In the genomic region with DNA sequence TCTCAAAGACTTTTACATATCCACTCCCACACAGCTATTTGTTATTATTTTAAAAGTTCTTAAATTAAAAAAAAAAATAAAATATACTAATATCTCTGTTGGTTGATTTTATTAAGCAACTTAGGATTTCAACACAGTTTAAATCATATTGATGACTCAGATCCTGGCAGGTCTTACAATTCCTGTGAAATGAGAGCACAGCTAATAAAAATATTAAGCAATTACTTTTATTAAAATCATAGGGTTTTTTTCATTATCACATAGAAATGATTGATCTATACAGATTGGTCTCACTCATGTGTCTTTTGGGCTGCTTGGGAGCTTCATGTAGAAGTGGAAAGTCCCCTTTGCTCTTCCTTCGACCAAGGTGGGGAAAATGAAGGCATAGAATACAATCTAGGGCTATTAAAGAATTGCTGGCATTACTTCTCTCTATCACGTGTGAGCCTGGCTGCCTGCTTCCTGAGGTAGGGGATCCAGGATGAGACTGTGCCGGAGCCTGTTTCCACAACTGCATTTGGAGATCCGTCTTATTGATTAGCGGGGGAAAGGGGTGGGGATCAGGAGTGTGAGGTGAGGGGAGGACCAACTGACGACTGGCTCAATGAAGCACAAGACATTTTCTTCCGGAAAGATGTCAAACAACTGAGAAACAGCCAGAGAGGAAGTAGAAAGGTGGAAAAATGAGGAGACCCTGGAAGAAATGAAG, we compare ENCODE assay signal across 10 cellular contexts.
DNase-seq lines count a peak whose midpoint lies in the region; ATAC-seq and TF ChIP-seq lines count a peak whose summit lies in the region.
"Had no signal": no experiment of that assay in that cellular context is flagged by ENCODE, and none has a peak within 500 bp of the region (broad histone marks: within the 10 kb centered on the region; RNA-seq: fewer than 3 reads in every experiment).

No MANE protein-coding gene starts in this region.

- ATAC-seq in left lobe of liver (peak; percentile 43), GM19452 (IDR thresholded peaks at IDR 0.05; ENCODE audit: unreplicated experiment) (no peak)

- no peaks in the 10 kb centered on the region for H3K36me3 ChIP-seq in transverse colon
- H3K36me3 ChIP-seq: neutrophil had no signal

- WGBS in transverse colon (ENCODE audit: low coverage in 1 of 2), 2 donors, result 26 to 29% methylated on average over 5 to 7 of the region's 7 CpGs

- intact Hi-C loops in transverse colon (cut with DNase I; ENCODE audit: low total_unique reads), result no loop called here

- H3K4me3 ChIP-seq in transverse colon, result peak overlapping the region; percentile 4 to 42 (median 9)

- peak overlapping the region; percentile 33 to 54 (median 44) for H3K27ac ChIP-seq in transverse colon
- H3K27ac ChIP-seq: neutrophil had no signal

- no peak for TF ChIP-seq EP300 in transverse colon (IDR thresholded peaks at IDR 0.05; ENCODE audit: low read depth)

- no peaks in the 10 kb centered on the region for H3K27me3 ChIP-seq in transverse colon
- H3K27me3 ChIP-seq: neutrophil had no signal

- H3K9me3 ChIP-seq in transverse colon, result no peaks in the 10 kb centered on the region
- H3K9me3 ChIP-seq: neutrophil had no signal

- TF ChIP-seq CTCF in transverse colon (IDR thresholded peaks at IDR 0.05), result no peak

- peak; percentile 29 for DNase-seq in NCI-H1092 treated with DMSO at 0.1 percent for 48 hours (lab: John Stamatoyannopoulos, UW)
- DNase-seq in NCI-H1092 (lab: John Stamatoyannopoulos, UW), result no peak
- peak; percentile 39 for DNase-seq in dedifferentiated amniotic fluid mesenchymal stem cell (ENCODE audit: extremely low spot score)
- DNase-seq in left lobe of liver (ENCODE audit: low spot score), result no peak
- no peak for DNase-seq in transverse colon
- no peak for DNase-seq in UCSD-AML1 (lab: John Stamatoyannopoulos, UW; ENCODE audit: unreplicated experiment)
- no peak for DNase-seq in amniotic stem cell (lab: John Stamatoyannopoulos, UW)
- DNase-seq: activated B cell treated with CpG ODN at 0.5 μM for 24 hours had no signal

- TF ChIP-seq POLR2A in transverse colon (IDR thresholded peaks at IDR 0.05), result no peak

- peaks cover 0 to 19% (median 8%) of the 10 kb centered on the region in 4 donors for H3K4me1 ChIP-seq in transverse colon

- in situ Hi-C loops in transverse colon (cut with MboI; ENCODE audit: low pct_ligation_motif_present in 1 of 4, low pct_unique_long_range_greater_than_20kb in 1 of 4, low sequenced_read_pairs in 3 of 4), result no loop called here

Comparison
In these comparisons a context has a peak if more than half of its experiments do, and no peak if none do; other contexts are left out.
1. DNase-seq: peak in NCI-H1092 treated with DMSO at 0.1 percent for 48 hours (single experiment) and dedifferentiated amniotic fluid mesenchymal stem cell (single experiment); none in NCI-H1092 (single experiment), left lobe of liver (single experiment), transverse colon (single experiment), UCSD-AML1 (single experiment) and amniotic stem cell (single experiment).